8 cellular contexts compared by ENCODE assay signal in the genomic region with DNA sequence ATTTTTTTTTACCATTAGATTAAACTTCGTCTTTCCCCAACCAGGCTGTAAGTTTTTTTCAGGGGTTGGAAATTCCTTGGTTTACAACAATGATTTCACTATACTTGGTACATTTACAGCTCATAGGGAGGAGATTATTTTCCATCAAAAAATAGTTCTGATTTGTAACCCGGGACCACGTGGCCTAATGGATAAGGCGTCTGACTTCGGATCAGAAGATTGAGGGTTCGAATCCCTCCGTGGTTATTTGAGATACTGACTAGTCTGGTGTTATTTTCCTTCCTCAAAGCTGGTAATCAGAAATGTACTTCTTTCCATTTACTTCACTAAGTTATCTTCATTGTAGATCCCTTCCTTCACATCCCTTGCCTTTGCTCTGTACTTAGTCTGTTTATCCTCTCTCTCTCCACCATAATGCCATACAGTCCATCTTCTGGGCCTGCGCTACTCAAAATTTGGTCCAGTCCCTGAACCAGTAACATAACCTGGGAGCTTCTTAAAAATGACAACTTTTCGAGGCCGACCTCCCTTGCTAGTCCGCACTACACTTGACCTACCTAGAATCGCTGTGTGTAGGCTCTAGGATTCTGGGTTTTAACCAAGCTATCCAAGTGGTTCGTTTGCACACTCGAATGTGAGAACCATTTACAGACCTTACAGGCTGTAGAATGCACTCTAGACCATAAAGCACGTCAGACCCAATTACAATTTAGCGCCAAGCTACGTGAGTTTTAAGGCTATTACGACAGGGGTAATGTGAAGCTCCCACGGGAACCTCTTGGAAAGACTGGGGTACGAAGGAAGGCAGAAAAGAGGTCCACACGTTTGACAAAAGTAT. TPM values are rescaled to one million over a fixed set of nuclear protein-coding genes. Genes with fewer than 3 reads are reported as not detected.
DNase-seq lines count a peak whose midpoint lies in the region; ATAC-seq, FAIRE-seq and TF ChIP-seq lines count a peak whose summit lies in the region.

No MANE protein-coding gene starts in this region.

- no peaks in the 10 kb centered on the region for H3K27me3 ChIP-seq in A673 (replicated peaks; ENCODE audit: insufficient read depth, low read depth, low read length, poor library complexity)

- peaks cover 4 to 5% of the 10 kb centered on the region in 2 donors for H3K9me3 Mint-ChIP-seq in activated naive CD4-positive, alpha-beta T cell treated with anti-CD3 and anti-CD28 coated beads, Interleukin-2, amount 50 U/mL, for 72 hours
- no peaks in the 10 kb centered on the region for H3K9me3 Mint-ChIP-seq in progenitor cell of endocrine pancreas (ENCODE audit: low read depth)

- peaks cover 60% of the 10 kb centered on the region for H3K27me3 Mint-ChIP-seq in progenitor cell of endocrine pancreas

- peak overlapping the region; percentile 65 for H3K4me3 ChIP-seq in A673 (ENCODE audit: low read depth, low read length, poor library complexity, severe bottlenecking)

- intact Hi-C loops in A673 (cut with micrococcal nuclease; ENCODE audit: unreplicated experiment) (loop anchor here (1.0 to 10.0 kb wide), 3 partner anchors 10 to 772 kb away; no protein-coding TSS in a partner anchor), head of caudate nucleus (cut with DNase I) (no loop called here)

- BruUV-seq in A673 (replicated peaks; lab: Mats Ljungman, UMichigan) = TSS peak; percentile 100

- peak overlapping the region; percentile 94 to 96 for H3K27ac Mint-ChIP-seq in activated naive CD4-positive, alpha-beta T cell treated with anti-CD3 and anti-CD28 coated beads, Interleukin-2, amount 50 U/mL, for 72 hours
- H3K27ac Mint-ChIP-seq in progenitor cell of endocrine pancreas = peak overlapping the region; percentile 79

- H3K9me3 ChIP-seq in A673 (ENCODE audit: low read depth, low read length, poor library complexity, severe bottlenecking) (no peaks in the 10 kb centered on the region), KOPT-K1 (ENCODE audit: insufficient read depth, low read length, poor library complexity, severe bottlenecking) (no peaks in the 10 kb centered on the region)

- TF ChIP-seq CTCF in A673 (conservative IDR thresholded peaks at IDR 0.05; ENCODE audit: low read depth, low read length) = no peak
- no peak for TF ChIP-seq CTCF in GM13976 (IDR thresholded peaks at IDR 0.05; ENCODE audit: borderline replicate concordance, control extremely low read depth, extremely low read depth, insufficient read depth, missing control alignments)
- no peak for TF ChIP-seq CTCF in progenitor cell of endocrine pancreas (IDR thresholded peaks at IDR 0.05; ENCODE audit: unreplicated experiment)

- CTCF ChIA-PET in A673 (lab: Charles Lee) = interaction anchor here (0.5 to 1.0 kb wide), 6 partner anchors 14 to 1364 kb away, joined by 3 to 12 read pairs (median 3); no protein-coding TSS in a partner anchor

- in situ Hi-C loops in GM13976 (cut with MboI; ENCODE audit: low sequenced_read_pairs, unreplicated experiment) = no loop called here

- H3K4me1 ChIP-seq in A673 (ENCODE audit: insufficient read depth, low read length, poor library complexity, severe bottlenecking) = no peaks in the 10 kb centered on the region

- H3K27ac ChIP-seq in A673 (ENCODE audit: low read depth, low read length, poor library complexity, severe bottlenecking) = peak overlapping the region; percentile 59
- H3K27ac ChIP-seq in KOPT-K1 (ENCODE audit: low read depth, low read length, poor library complexity, severe bottlenecking) = peak overlapping the region; percentile 67

- FAIRE-seq in RCC 7860 (lab: Jason Lieb, UNC) = peak; percentile 93

- H3K36me3 ChIP-seq in A673 (ENCODE audit: insufficient read depth, low read length, poor library complexity, severe bottlenecking) (no peaks in the 10 kb centered on the region), KOPT-K1 (ENCODE audit: insufficient read depth, low read length) (no peaks in the 10 kb centered on the region)

- peak overlapping the region; percentile 69 for H3K4me3 Mint-ChIP-seq in progenitor cell of endocrine pancreas (ENCODE audit: low read depth)

- ATAC-seq in activated naive CD4-positive, alpha-beta T cell treated with anti-CD3 and anti-CD28 coated beads, Interleukin-2, amount 50 U/mL, for 72 hours = peak; percentile 73 to 76
- ATAC-seq in HG03025 (IDR thresholded peaks at IDR 0.05; ENCODE audit: low FRiP score, unreplicated experiment) = no peak

- POLR2A ChIA-PET in A673 (lab: Charles Lee; ENCODE audit: low non-redundant PET) = interaction anchor here (0.8 kb wide), 1 partner anchor 8 kb away, joined by 4 read pairs; no protein-coding TSS in a partner anchor

- H3K4me1 Mint-ChIP-seq in progenitor cell of endocrine pancreas (ENCODE audit: low read depth) = peaks cover 17% of the 10 kb centered on the region

- DNase-seq in A673 (ENCODE audit: low spot score) (peak; percentile 96), GM13976 (ENCODE audit: low spot score) (peak; percentile 55), RCC 7860 (ENCODE audit: low spot score) (peak; percentile 99), head of caudate nucleus (peak in 24 of 42 donors; percentile 34 to 82 (median 64)), progenitor cell of endocrine pancreas (ENCODE audit: low spot score, unreplicated experiment) (no peak)
- DNase-seq in activated naive CD4-positive, alpha-beta T cell treated with anti-CD3 and anti-CD28 coated beads, Interleukin-2, amount 50 U/mL, for 72 hours (ENCODE audit: low spot score in 2 of 2) = peak in 1 of 2 donors; percentile 86

- peaks cover 6 to 10% of the 10 kb centered on the region in 2 donors for H3K36me3 Mint-ChIP-seq in activated naive CD4-positive, alpha-beta T cell treated with anti-CD3 and anti-CD28 coated beads, Interleukin-2, amount 50 U/mL, for 72 hours
- H3K36me3 Mint-ChIP-seq in progenitor cell of endocrine pancreas (ENCODE audit: insufficient read depth) = no peaks in the 10 kb centered on the region

RNA-seq across cellular contexts. Expression of gene BTN3A2, which starts 42.1 kb away (rescaled TPM):
- total RNA-seq in A673 (2021) (19.1 and 23.2 TPM in 2 replicates), progenitor cell of endocrine pancreas (5.1 and 5.3 TPM in 2 replicates)
- 100 to 1,000 TPM in 1 of 2 donors, 10 to 100 TPM in 1; 78.2 to 121 TPM for total RNA-seq in activated naive CD4-positive, alpha-beta T cell treated with anti-CD3 and anti-CD28 coated beads, Interleukin-2, amount 50 U/mL, for 72 hours
